ENCODE assay signal across 14 cellular contexts in genomic region chr9:99026271-99026955, GRCh38.
"Had no signal": no experiment of that assay in that cellular context is flagged by ENCODE, and none has a peak within 500 bp of the region (broad histone marks: within the 10 kb centered on the region; RNA-seq: fewer than 3 reads in every experiment).

No MANE protein-coding gene starts in this region.

- H3K4me3 Mint-ChIP-seq: central memory CD8-positive, alpha-beta T cell; effector memory CD8-positive, alpha-beta T cell had no signal

- ATAC-seq: effector memory CD8-positive, alpha-beta T cell; left cardiac atrium; mucosa of descending colon had no signal

- H3K9me3 ChIP-seq: adrenal gland, mucosa of descending colon, stomach, thoracic aorta, vagina had no signal

- H3K4me1 ChIP-seq: parathyroid adenoma, vagina had no signal

- H3K4me3 ChIP-seq: adrenal gland, lung, mucosa of descending colon, stomach, thoracic aorta, vagina had no signal

- H3K27ac ChIP-seq: adrenal gland, parathyroid adenoma, thoracic aorta, vagina, VCaP had no signal

- H3K9me3 Mint-ChIP-seq: central memory CD8-positive, alpha-beta T cell; effector memory CD8-positive, alpha-beta T cell had no signal

- H3K27me3 Mint-ChIP-seq: central memory CD8-positive, alpha-beta T cell had no signal

- DNase-seq: activated naive CD4-positive, alpha-beta T cell; cortex of kidney; effector memory CD8-positive, alpha-beta T cell; left cardiac atrium; mucosa of descending colon; stimulated activated CD4-positive, alpha-beta T cell treated with anti-CD3 and anti-CD28 coated beads, Interleukin-4, amount 100 ng/mL, for 1 hour; stomach had no signal

- H3K27me3 ChIP-seq: adrenal gland, stomach, vagina had no signal
